Comparison of ENCODE assay signal across 17 cellular contexts in genomic region chr20:38881806-38882440, GRCh38. TPM values are rescaled to one million over a fixed set of nuclear protein-coding genes. Genes with fewer than 3 reads are reported as not detected.
A peak's percentile ranks its signal among the peaks of the same experiment; 100 is the strongest.
DNase-seq lines count a peak whose midpoint lies in the region; ATAC-seq and TF ChIP-seq lines count a peak whose summit lies in the region.
"Had no signal": no experiment of that assay in that cellular context is flagged by ENCODE, and none has a peak within 500 bp of the region (broad histone marks: within the 10 kb centered on the region; RNA-seq: fewer than 3 reads in every experiment).

No MANE protein-coding gene starts in this region.

- TF ChIP-seq POLR2A in lower leg skin (IDR thresholded peaks at IDR 0.05), result no peak

- peaks cover 64% of the 10 kb centered on the region for H3K4me1 ChIP-seq in BLaER1
- H3K4me1 ChIP-seq in CD8-positive, alpha-beta memory T cell (ENCODE audit: insufficient read depth, low read length), result peaks cover 24% of the 10 kb centered on the region

- no peak for ATAC-seq in activated T-helper 17 cell treated with anti-CD3 and anti-CD28 coated beads, Interleukin-2, amount 50 U/mL, for 72 hours (replicated peaks)
- no peak for ATAC-seq in memory B cell (ENCODE audit: low read depth)

- H3K27ac ChIP-seq in BLaER1, result peak overlapping the region; percentile 23; the same call in 1 of the 2 replicates
- H3K27ac ChIP-seq in CD8-positive, alpha-beta memory T cell (ENCODE audit: low read depth, low read length), result no peak overlapping the region
- H3K27ac ChIP-seq: cardiac muscle cell, hepatocyte, neutrophil, right atrium auricular region had no signal

- no peaks in the 10 kb centered on the region for H3K9me3 Mint-ChIP-seq in CD8-positive, alpha-beta memory T cell
- no peaks in the 10 kb centered on the region for H3K9me3 Mint-ChIP-seq in activated T-helper 17 cell treated with anti-CD3 and anti-CD28 coated beads, Interleukin-2, amount 50 U/mL, for 72 hours
- no peaks in the 10 kb centered on the region for H3K9me3 Mint-ChIP-seq in memory B cell

- no peak for TF ChIP-seq CTCF in lower leg skin (IDR thresholded peaks at IDR 0.05)

- no peaks in the 10 kb centered on the region for H3K27me3 ChIP-seq in BLaER1
- no peaks in the 10 kb centered on the region for H3K27me3 ChIP-seq in CD8-positive, alpha-beta memory T cell (ENCODE audit: insufficient read depth, low read length, poor library complexity, severe bottlenecking)
- H3K27me3 ChIP-seq: cardiac muscle cell, right atrium auricular region had no signal

- no peak overlapping the region for H3K9ac ChIP-seq in BLaER1

- no peak overlapping the region for H3K4me3 ChIP-seq in BLaER1
- no peak overlapping the region for H3K4me3 ChIP-seq in CD8-positive, alpha-beta memory T cell (ENCODE audit: low read length)
- H3K4me3 ChIP-seq in lower leg skin (ENCODE audit: low read depth, poor library complexity, severe bottlenecking), result no peak overlapping the region
- H3K4me3 ChIP-seq: cardiac muscle cell, hepatocyte, right atrium auricular region had no signal

- H3K36me3 Mint-ChIP-seq in CD8-positive, alpha-beta memory T cell, result peaks cover 0 to 54% (median 10%) of the 10 kb centered on the region in 3 donors
- peaks cover 56% of the 10 kb centered on the region for H3K36me3 Mint-ChIP-seq in activated T-helper 17 cell treated with anti-CD3 and anti-CD28 coated beads, Interleukin-2, amount 50 U/mL, for 72 hours (ENCODE audit: low read depth)
- H3K36me3 Mint-ChIP-seq in memory B cell, result peaks cover 13% of the 10 kb centered on the region

- H3K4me2 ChIP-seq in BLaER1, result peak overlapping the region; percentile 85
- H3K4me2 ChIP-seq: hepatocyte had no signal

- no peaks in the 10 kb centered on the region for H3K36me3 ChIP-seq in BLaER1
- H3K36me3 ChIP-seq in CD8-positive, alpha-beta memory T cell (ENCODE audit: insufficient read depth, low read length), result no peaks in the 10 kb centered on the region
- H3K36me3 ChIP-seq: cardiac muscle cell, neutrophil, right atrium auricular region had no signal

- WGBS in lower leg skin, 2 donors, result 89 to 97% methylated on average over 4 of the region's 4 CpGs

- H3K27me3 Mint-ChIP-seq in CD8-positive, alpha-beta memory T cell, result peaks cover 0 to 2% of the 10 kb centered on the region in 2 donors
- no peaks in the 10 kb centered on the region for H3K27me3 Mint-ChIP-seq in activated T-helper 17 cell treated with anti-CD3 and anti-CD28 coated beads, Interleukin-2, amount 50 U/mL, for 72 hours
- no peaks in the 10 kb centered on the region for H3K27me3 Mint-ChIP-seq in memory B cell

- CTCF ChIA-PET in CD8-positive, alpha-beta memory T cell (lab: Charles Lee), result interaction anchor here (1.0 to 6.5 kb wide), 7 partner anchors 11 to 133 kb away, joined by 3 to 51 read pairs (median 4); partner anchors contain the start of gene ACTR5

- peaks cover 50% of the 10 kb centered on the region for H4K20me1 ChIP-seq in BLaER1

- DNase-seq in CD8-positive, alpha-beta memory T cell, result peak in 1 of 5 donors; percentile 14
- no peak for DNase-seq in memory B cell (ENCODE audit: low spot score in 2 of 2)
- DNase-seq in NCI-H524 treated with DMSO at 0.1 percent for 48 hours (lab: John Stamatoyannopoulos, UW), result no peak
- no peak for DNase-seq in SKM-1 treated with dmso at 0.1 percent for 144 hours (lab: John Stamatoyannopoulos, UW; ENCODE audit: unreplicated experiment)
- DNase-seq in lower leg skin (ENCODE audit: low spot score in 2 of 2), result no peak
- DNase-seq: AML-193, DMS153, kidney, NCI-H187, NCI-H446, OCI-M1 had no signal

- H3K4me1 Mint-ChIP-seq in CD8-positive, alpha-beta memory T cell, result peaks cover 66 to 90% (median 78%) of the 10 kb centered on the region in 3 donors
- H3K4me1 Mint-ChIP-seq in activated T-helper 17 cell treated with anti-CD3 and anti-CD28 coated beads, Interleukin-2, amount 50 U/mL, for 72 hours, result peaks cover 46% of the 10 kb centered on the region
- H3K4me1 Mint-ChIP-seq in memory B cell, result peaks cover 73% of the 10 kb centered on the region

- intact Hi-C loops in lower leg skin (cut with DNase I; ENCODE audit: low total_unique reads), result no loop called here

- H3K9me3 ChIP-seq in BLaER1, result no peaks in the 10 kb centered on the region
- no peaks in the 10 kb centered on the region for H3K9me3 ChIP-seq in CD8-positive, alpha-beta memory T cell (ENCODE audit: low read length)
- H3K9me3 ChIP-seq: neutrophil, right atrium auricular region had no signal

- POLR2A ChIA-PET in CD8-positive, alpha-beta memory T cell (lab: Charles Lee), result interaction anchor here (2.4 to 3.1 kb wide), 2 partner anchors 11 to 76 kb away, joined by 10 to 18 read pairs; partner anchors contain the start of gene PPP1R16B

- peak overlapping the region in 4 of 7 donors; percentile 55 to 73 (median 59) for H3K4me3 Mint-ChIP-seq in CD8-positive, alpha-beta memory T cell
- H3K4me3 Mint-ChIP-seq in activated T-helper 17 cell treated with anti-CD3 and anti-CD28 coated beads, Interleukin-2, amount 50 U/mL, for 72 hours, result peak overlapping the region; percentile 49
- H3K4me3 Mint-ChIP-seq in memory B cell, result peak overlapping the region; percentile 69

- H3K27ac Mint-ChIP-seq in CD8-positive, alpha-beta memory T cell, result peak overlapping the region; percentile 87 to 99 (median 94)
- H3K27ac Mint-ChIP-seq in activated T-helper 17 cell treated with anti-CD3 and anti-CD28 coated beads, Interleukin-2, amount 50 U/mL, for 72 hours, result peak overlapping the region; percentile 90
- H3K27ac Mint-ChIP-seq in memory B cell, result peak overlapping the region; percentile 84

RNA-seq across cellular contexts. Expression of gene FAM83D, which starts 44.3 kb away (rescaled TPM):
- total RNA-seq in CD8-positive, alpha-beta memory T cell, result 10 to 100 TPM; 11.9 to 13.2 TPM
- 2.3 TPM for polyA plus RNA-seq in CD8-positive, alpha-beta memory T cell
- 10 to 100 TPM; 15.9 to 18.3 TPM for total RNA-seq in activated T-helper 17 cell treated with anti-CD3 and anti-CD28 coated beads, Interleukin-2, amount 50 U/mL, for 72 hours
- total RNA-seq in lower leg skin, result 10 to 100 TPM in 3 of 4 donors, 1 to 10 TPM in 1; 8.7 to 17.4 (median 14.0) TPM
